13 cellular contexts compared by ENCODE assay signal in the genomic region with DNA sequence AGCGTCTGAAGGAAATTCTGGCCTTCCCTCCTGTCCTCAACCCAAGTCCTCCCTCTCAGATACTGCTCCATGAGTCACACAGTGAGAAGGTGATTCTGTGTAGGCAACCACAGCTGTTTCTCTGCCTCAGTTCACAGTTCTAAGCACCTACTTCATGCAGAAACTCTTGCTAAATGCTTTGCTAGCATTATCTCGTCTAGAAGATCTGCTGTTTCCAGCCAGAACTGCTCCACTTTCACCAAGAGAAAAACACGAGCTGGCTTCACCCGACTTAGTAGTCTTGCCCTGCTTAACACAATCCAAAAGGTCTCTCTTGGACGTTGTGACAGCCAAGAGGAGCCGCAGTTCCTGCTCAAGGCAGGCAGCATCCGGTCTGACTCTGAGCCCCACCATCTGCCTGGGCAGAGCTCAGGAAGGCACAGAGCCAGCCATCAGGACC.
DNase-seq lines count a peak whose midpoint lies in the region; ATAC-seq and TF ChIP-seq lines count a peak whose summit lies in the region.
"Had no signal": no experiment of that assay in that cellular context is flagged by ENCODE, and none has a peak within 500 bp of the region (broad histone marks: within the 10 kb centered on the region; RNA-seq: fewer than 3 reads in every experiment).

No MANE protein-coding gene starts in this region.

- H3K9me3 Mint-ChIP-seq in T-helper 1 cell treated with Interleukin-12 subunit alpha and Interleukin-12 subunit beta and Interleukin-4 antibody, amounts not matched to agents 30 μg/mL and 1 μg/mL, for 36 hours, result peaks cover 5% of the 10 kb centered on the region

- peak overlapping the region; percentile 82 for H3K27ac Mint-ChIP-seq in T-helper 1 cell treated with Interleukin-12 subunit alpha and Interleukin-12 subunit beta and Interleukin-4 antibody, amounts not matched to agents 30 μg/mL and 1 μg/mL, for 36 hours

- no peak for TF ChIP-seq CTCF in fibroblast of mammary gland (conservative IDR thresholded peaks at IDR 0.05; ENCODE audit: control insufficient read depth, insufficient read depth, low read depth, low read length)

- ATAC-seq in GM21528 (IDR thresholded peaks at IDR 0.05; ENCODE audit: low FRiP score, unreplicated experiment), result no peak
- ATAC-seq: K562 had no signal

- no peak overlapping the region for H3K4me3 ChIP-seq in fibroblast of mammary gland (ENCODE audit: control insufficient read depth, low read depth, low read length)
- H3K4me3 ChIP-seq: ascending aorta, K562, ovary, uterus had no signal

- H3K36me3 Mint-ChIP-seq in T-helper 1 cell treated with Interleukin-12 subunit alpha and Interleukin-12 subunit beta and Interleukin-4 antibody, amounts not matched to agents 30 μg/mL and 1 μg/mL, for 36 hours (ENCODE audit: low read depth), result peaks cover 8% of the 10 kb centered on the region

- peaks cover 91% of the 10 kb centered on the region for H3K4me1 Mint-ChIP-seq in T-helper 1 cell treated with Interleukin-12 subunit alpha and Interleukin-12 subunit beta and Interleukin-4 antibody, amounts not matched to agents 30 μg/mL and 1 μg/mL, for 36 hours (ENCODE audit: low read depth)

- DNase-seq in stimulated activated CD4-positive, alpha-beta T cell treated with anti-CD3 and anti-CD28 coated beads, Interleukin-15, amount 100 ng/mL, for 24 hours, result peak; percentile 50
- DNase-seq in stimulated activated CD4-positive, alpha-beta T cell treated with anti-CD3 and anti-CD28 coated beads, Interleukin-4, amount 100 ng/mL, for 24 hours, result no peak
- peak; percentile 59 for DNase-seq in fibroblast of mammary gland (ENCODE audit: low read depth)
- no peak for DNase-seq in RKO (ENCODE audit: low spot score)
- no peak for DNase-seq in activated gamma-delta T cell (lab: John Stamatoyannopoulos, UW)
- no peak for DNase-seq in NCI-H146 (lab: John Stamatoyannopoulos, UW)
- DNase-seq: NCI-H526, ovary, uterus had no signal

- peaks cover 35% of the 10 kb centered on the region for H3K27me3 Mint-ChIP-seq in T-helper 1 cell treated with Interleukin-12 subunit alpha and Interleukin-12 subunit beta and Interleukin-4 antibody, amounts not matched to agents 30 μg/mL and 1 μg/mL, for 36 hours (ENCODE audit: low read depth)

- H3K4me3 Mint-ChIP-seq in T-helper 1 cell treated with Interleukin-12 subunit alpha and Interleukin-12 subunit beta and Interleukin-4 antibody, amounts not matched to agents 30 μg/mL and 1 μg/mL, for 36 hours, result peak overlapping the region; percentile 76

Comparison
In these comparisons a context has a peak if more than half of its experiments do, and no peak if none do; other contexts are left out.
1. DNase-seq: peak in stimulated activated CD4-positive, alpha-beta T cell treated with anti-CD3 and anti-CD28 coated beads, Interleukin-15, amount 100 ng/mL, for 24 hours (single experiment) and fibroblast of mammary gland (single experiment); none in stimulated activated CD4-positive, alpha-beta T cell treated with anti-CD3 and anti-CD28 coated beads, Interleukin-4, amount 100 ng/mL, for 24 hours (single experiment), RKO (single experiment), activated gamma-delta T cell (single experiment) and NCI-H146 (single experiment).